9 cellular contexts compared by ENCODE assay signal in the genomic region with DNA sequence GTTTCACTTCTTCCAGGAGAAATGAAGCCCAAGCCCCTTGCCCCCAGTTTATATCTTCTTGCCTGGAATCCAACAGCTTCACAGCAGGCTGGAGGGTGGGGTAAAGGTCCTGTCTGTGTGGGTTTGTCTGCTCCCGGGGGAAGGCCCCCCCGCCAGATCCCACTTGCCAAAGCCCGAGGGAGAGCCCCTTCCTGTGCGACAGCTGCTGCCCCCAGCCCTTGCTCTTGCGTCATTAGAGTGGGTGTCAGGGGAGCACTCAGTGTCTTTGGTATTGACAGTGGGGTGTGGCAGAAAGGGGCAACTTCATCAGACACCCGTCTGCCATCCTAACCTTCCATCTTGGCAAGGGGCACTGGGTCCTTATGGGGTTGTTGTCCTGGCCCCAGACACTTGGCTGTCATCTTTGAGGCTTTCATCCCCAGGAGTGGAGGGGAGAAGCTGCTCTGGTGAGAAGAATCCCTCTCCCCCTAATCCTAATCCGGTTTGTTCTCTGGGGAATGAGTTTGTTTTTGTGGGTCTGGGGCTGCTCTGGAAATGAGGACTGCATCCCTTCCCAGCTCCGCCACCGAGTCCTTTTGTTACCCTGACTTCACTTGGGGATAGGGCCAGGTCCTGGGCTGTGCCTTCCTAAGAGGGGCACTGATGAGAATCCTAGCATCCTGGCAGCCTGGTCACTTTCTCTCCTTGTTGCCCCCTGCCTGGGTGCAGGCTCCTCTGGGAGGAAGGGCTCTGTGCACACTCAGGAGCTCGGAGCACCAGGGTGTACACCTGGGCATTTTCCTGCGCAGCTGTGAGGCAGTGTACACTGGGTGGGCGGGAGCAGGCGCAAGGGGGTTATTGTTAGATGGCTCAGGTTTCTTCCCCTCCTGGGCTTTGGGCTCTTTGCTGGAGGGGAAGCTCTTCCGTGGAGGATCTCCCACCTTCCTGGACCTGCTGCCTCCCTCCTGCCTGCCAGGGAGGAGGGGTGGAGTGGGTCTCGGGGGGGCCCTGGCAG. TPM values are rescaled to one million over a fixed set of nuclear protein-coding genes. Genes with fewer than 3 reads are reported as not detected.
A peak's percentile ranks its signal among the peaks of the same experiment; 100 is the strongest.
DNase-seq lines count a peak whose midpoint lies in the region; ATAC-seq and TF ChIP-seq lines count a peak whose summit lies in the region.
"Had no signal": no experiment of that assay in that cellular context is flagged by ENCODE, and none has a peak within 500 bp of the region (broad histone marks: within the 10 kb centered on the region; RNA-seq: fewer than 3 reads in every experiment).

No MANE protein-coding gene starts in this region.

- intact Hi-C loops in Caco-2 (cut with micrococcal nuclease; ENCODE audit: unreplicated experiment): no loop called here
- intact Hi-C loops in Panc1 (cut with micrococcal nuclease; ENCODE audit: unreplicated experiment): no loop called here
- intact Hi-C loops in esophagus squamous epithelium (cut with DNase I): no loop called here
- intact Hi-C loops in ovary (cut with DNase I): no loop called here

- in situ Hi-C loops in Panc1 (cut with HindIII; ENCODE audit: low pct_unique_long_range_greater_than_20kb, low sequenced_read_pairs): no loop called here

- no peak for DNase-seq in Caco-2
- DNase-seq in Panc1 (ENCODE audit: low read depth, low spot score): no peak
- DNase-seq in esophagus squamous epithelium (lab: John Stamatoyannopoulos, UW): no peak
- peak in 3 of 5 donors; percentile 58 to 65 (median 63) for DNase-seq in ovary
- DNase-seq in H4 (ENCODE audit: low spot score): no peak
- DNase-seq in stimulated activated naive CD4-positive, alpha-beta T cell (lab: John Stamatoyannopoulos, UW): no peak
- DNase-seq in foreskin melanocyte: no peak
- DNase-seq: activated CD4-positive, CD25-positive, alpha-beta regulatory T cell had no signal

- peak overlapping the region; percentile 89 for H3K4me3 Mint-ChIP-seq in Caco-2 (ENCODE audit: unreplicated experiment)

- ATAC-seq in Panc1 (no peak), GM18517 (IDR thresholded peaks at IDR 0.05; ENCODE audit: unreplicated experiment) (no peak)

- H3K27ac ChIP-seq in Panc1 (ENCODE audit: low read length) (peak overlapping the region; percentile 80), esophagus squamous epithelium (peak overlapping the region; percentile 86 to 98 (median 94)), ovary (peak overlapping the region; percentile 67 to 84)

- H3K9me3 Mint-ChIP-seq in Caco-2 (ENCODE audit: unreplicated experiment): no peaks in the 10 kb centered on the region

- TSS peak; percentile 24 for BruUV-seq in Caco-2 (replicated peaks; lab: Mats Ljungman, UMichigan)
- BruUV-seq in Panc1 (replicated peaks; lab: Mats Ljungman, UMichigan): no TSS peak

- POLR2A ChIA-PET in Caco-2 (lab: Charles Lee) (interaction anchor here (0.5 kb wide), 1 partner anchor 38 kb away, joined by 3 read pairs; no protein-coding TSS in a partner anchor), Panc1 (lab: Charles Lee) (interaction anchor here (0.6 kb wide), 2 partner anchors 55 to 144 kb away, joined by 3 read pairs; no protein-coding TSS in a partner anchor)

- H3K9me3 ChIP-seq in Caco-2: no peaks in the 10 kb centered on the region
- no peaks in the 10 kb centered on the region for H3K9me3 ChIP-seq in Panc1 (ENCODE audit: control insufficient read depth, insufficient read depth, low read depth, low read length)
- H3K9me3 ChIP-seq in esophagus squamous epithelium: no peaks in the 10 kb centered on the region
- H3K9me3 ChIP-seq in ovary: no peaks in the 10 kb centered on the region

- H3K36me3 ChIP-seq in Caco-2 (ENCODE audit: control insufficient read depth, insufficient read depth, low read length): no peaks in the 10 kb centered on the region; the same call in 1 of the 2 replicates
- 0 out of 2 replicates have a peak, but pooled peaks cover 2% of the 10 kb centered on the region for H3K36me3 ChIP-seq in Panc1 (ENCODE audit: control insufficient read depth, insufficient read depth, low read length)
- no peaks in the 10 kb centered on the region for H3K36me3 ChIP-seq in esophagus squamous epithelium
- H3K36me3 ChIP-seq in ovary: no peaks in the 10 kb centered on the region

- TF ChIP-seq EP300 in ovary (IDR thresholded peaks at IDR 0.05): no peak

- 26 to 34% methylated on average over 5 to 9 of the region's 15 CpGs for WGBS in esophagus squamous epithelium, 2 donors
- WGBS in ovary, 3 donors: 12 to 19% (median 16%) methylated on average over 15 of the region's 15 CpGs

- no peak for TF ChIP-seq POLR2A in esophagus squamous epithelium (IDR thresholded peaks at IDR 0.05)
- TF ChIP-seq POLR2A in ovary (IDR thresholded peaks at IDR 0.05): no peak

- peaks cover 43% of the 10 kb centered on the region for H3K4me1 ChIP-seq in Caco-2
- peaks cover 80% of the 10 kb centered on the region for H3K4me1 ChIP-seq in Panc1 (ENCODE audit: control insufficient read depth, insufficient read depth, low read length)
- H3K4me1 ChIP-seq in esophagus squamous epithelium: peaks cover 63 to 99% (median 72%) of the 10 kb centered on the region in 3 donors
- peaks cover 32% of the 10 kb centered on the region for H3K4me1 ChIP-seq in ovary (ENCODE audit: insufficient read depth)

- H3K27me3 ChIP-seq in Caco-2 (replicated peaks; ENCODE audit: control insufficient read depth, insufficient read depth, low read length) (no peaks in the 10 kb centered on the region), Panc1 (ENCODE audit: control insufficient read depth, insufficient read depth, low read length) (no peaks in the 10 kb centered on the region), esophagus squamous epithelium (no peaks in the 10 kb centered on the region), ovary (no peaks in the 10 kb centered on the region)

- peak overlapping the region; percentile 80 for H3K4me3 ChIP-seq in Caco-2 (ENCODE audit: low read depth, low read length)
- H3K4me3 ChIP-seq in Panc1 (ENCODE audit: low read depth in 2 of 2, low read length in 2 of 2): peak overlapping the region; percentile 59 to 75
- peak overlapping the region; percentile 44 to 84 (median 72) for H3K4me3 ChIP-seq in esophagus squamous epithelium
- peak overlapping the region; percentile 68 for H3K4me3 ChIP-seq in ovary

- no peaks in the 10 kb centered on the region for H3K27me3 Mint-ChIP-seq in Caco-2 (ENCODE audit: insufficient read depth, unreplicated experiment)

- TF ChIP-seq CTCF in Caco-2 (IDR thresholded peaks at IDR 0.05; ENCODE audit: insufficient read depth in 1 of 2, low read depth in 1 of 2, low read length in 1 of 2, severe bottlenecking in 1 of 2, unreplicated experiment in 1 of 2): no peak
- TF ChIP-seq CTCF in Panc1 (IDR thresholded peaks at IDR 0.05): no peak
- no peak for TF ChIP-seq CTCF in esophagus squamous epithelium (IDR thresholded peaks at IDR 0.05)
- no peak for TF ChIP-seq CTCF in ovary (IDR thresholded peaks at IDR 0.05)

- CTCF ChIA-PET in Caco-2 (lab: Charles Lee): interaction anchor here (1.1 to 2.9 kb wide), 2 partner anchors 12 to 26 kb away, joined by 8 to 39 read pairs; no protein-coding TSS in a partner anchor
- CTCF ChIA-PET in Panc1 (lab: Charles Lee): no interaction called here

- peaks cover 37% of the 10 kb centered on the region for H3K4me1 Mint-ChIP-seq in Caco-2 (ENCODE audit: low read depth, unreplicated experiment)

- H3K27ac Mint-ChIP-seq in Caco-2 (ENCODE audit: unreplicated experiment): peak overlapping the region; percentile 50

- peaks cover 41% of the 10 kb centered on the region for H3K36me3 Mint-ChIP-seq in Caco-2 (ENCODE audit: insufficient read depth, unreplicated experiment)

RNA-seq across cellular contexts. Expression of a gene that starts 21.1 kb away (rescaled TPM):
- total RNA-seq in Caco-2 (2022): not detected in 2 replicates
- total RNA-seq in Panc1 (2021; ENCODE audit: unreplicated experiment): 0.33 TPM
- polyA plus RNA-seq in Panc1 (2012; ENCODE audit: insufficient read length): 5.8 TPM
- total RNA-seq in esophagus squamous epithelium: 1 to 10 TPM in 1 of 4 donors, under 1 TPM in 2, not detected in 1; 0.38 to 1.7 (median 0.47) TPM
- total RNA-seq in ovary: 1 to 10 TPM in 2 of 7 donors, under 1 TPM in 3, not detected in 2; 0.66 to 1.8 (median 0.92) TPM
- under 1 TPM in 1 of 2 donors, not detected in 1; 0.24 TPM for polyA plus RNA-seq in ovary
- not detected in 2 replicates for total RNA-seq in H4 (2014; rRNA removed; shearing (Covaris generic))

RNA-seq across cellular contexts. Expression of a gene that starts 34.4 kb away (rescaled TPM):
- total RNA-seq in Caco-2 (2022): 26.6 and 27.6 TPM in 2 replicates
- 55.6 TPM for total RNA-seq in Panc1 (2021; ENCODE audit: unreplicated experiment)
- 59.9 TPM for polyA plus RNA-seq in Panc1 (2012; ENCODE audit: insufficient read length)
- 10 to 100 TPM in 2 of 4 donors, 1 to 10 TPM in 2; 6.7 to 14.2 (median 10.8) TPM for total RNA-seq in esophagus squamous epithelium
- total RNA-seq in ovary: 100 to 1,000 TPM in 1 of 7 donors, 10 to 100 TPM in 6; 19.8 to 100 (median 62.2) TPM
- polyA plus RNA-seq in ovary: 10 to 100 TPM; 21.8 to 39.9 TPM
- total RNA-seq in H4 (2014; rRNA removed; shearing (Covaris generic)): 17.7 and 19.7 TPM in 2 replicates

RNA-seq across cellular contexts. Expression of a gene that starts 55.7 kb away (rescaled TPM):
- 86.1 and 96.4 TPM in 2 replicates for total RNA-seq in Caco-2 (2022)
- 66.3 TPM for total RNA-seq in Panc1 (2021; ENCODE audit: unreplicated experiment)
- polyA plus RNA-seq in Panc1 (2012; ENCODE audit: insufficient read length): 24.3 TPM
- 10 to 100 TPM in 2 of 4 donors, 1 to 10 TPM in 2; 2.9 to 17.8 (median 9.8) TPM for total RNA-seq in esophagus squamous epithelium
- total RNA-seq in ovary: 1 to 10 TPM in 3 of 7 donors, under 1 TPM in 4; 0.34 to 3.8 (median 0.76) TPM
- polyA plus RNA-seq in ovary: 1 to 10 TPM in 1 of 2 donors, under 1 TPM in 1; 0.80 to 3.3 TPM
- 48.0 and 62.5 TPM in 2 replicates for total RNA-seq in H4 (2014; rRNA removed; shearing (Covaris generic))

Comparison
In these comparisons a context has a peak if more than half of its experiments do, and no peak if none do; other contexts are left out.
1. DNase-seq: peak in ovary (3 of 5); none in Caco-2 (0 of 2), Panc1 (single experiment), esophagus squamous epithelium (single experiment), H4 (single experiment), stimulated activated naive CD4-positive, alpha-beta T cell (0 of 6) and foreskin melanocyte (single experiment).
2. Peak in every context shown above with its lines, with median percentiles within 50 percentile points of each other: H3K4me3 ChIP-seq and H3K27ac ChIP-seq.